14 cellular contexts compared by ENCODE assay signal in the genomic region with DNA sequence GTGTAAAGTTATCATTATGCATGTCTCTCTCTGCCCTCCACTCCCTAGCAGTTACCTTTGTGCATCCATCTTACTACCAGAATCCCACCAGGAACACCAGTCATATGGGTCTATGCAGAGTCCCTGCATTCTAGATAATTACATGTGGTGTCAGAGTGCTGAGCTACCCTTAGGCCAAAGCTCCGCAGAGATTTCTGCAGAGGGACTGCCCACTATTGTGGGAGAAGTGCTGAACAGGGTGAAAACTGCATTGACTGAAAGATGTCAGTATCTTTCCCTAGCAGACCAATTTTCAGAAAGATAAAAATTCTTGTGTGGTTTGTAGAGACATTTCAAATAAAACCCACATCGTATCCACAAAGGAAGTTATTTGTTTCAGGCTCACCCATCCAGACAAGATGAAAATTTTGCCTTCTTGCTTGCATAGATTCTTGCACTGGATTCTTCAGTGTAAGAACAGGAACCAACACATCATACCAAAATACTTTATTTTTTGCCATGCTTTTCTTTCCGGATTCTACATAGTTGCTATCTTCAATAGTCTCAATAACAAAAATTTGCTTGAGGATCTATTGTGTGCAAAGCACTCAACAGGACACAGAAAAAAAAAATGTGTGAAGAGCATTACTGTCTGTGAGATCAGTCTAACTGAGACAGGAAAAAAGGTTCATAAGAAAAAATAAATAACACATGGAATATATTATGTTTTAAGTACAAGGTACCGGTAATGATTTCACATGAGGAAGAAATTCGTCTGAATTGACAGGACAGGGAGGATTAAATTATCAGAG. TPM values are rescaled to one million over a fixed set of nuclear protein-coding genes. Genes with fewer than 3 reads are reported as not detected.
DNase-seq lines count a peak whose midpoint lies in the region; ATAC-seq and TF ChIP-seq lines count a peak whose summit lies in the region.
"Had no signal": no experiment of that assay in that cellular context is flagged by ENCODE, and none has a peak within 500 bp of the region (broad histone marks: within the 10 kb centered on the region; RNA-seq: fewer than 3 reads in every experiment).

No MANE protein-coding gene starts in this region.

- POLR2A ChIA-PET in CD8-positive, alpha-beta T cell (lab: Charles Lee): interaction anchor here (1.0 kb wide), 1 partner anchor 9 kb away, joined by 3 read pairs; no protein-coding TSS in a partner anchor
- POLR2A ChIA-PET in IMR-90 (lab: Charles Lee; ENCODE audit: unreplicated experiment): interaction anchor here (1.4 kb wide), 1 partner anchor 19 kb away, joined by 5 read pairs; no protein-coding TSS in a partner anchor
- POLR2A ChIA-PET in naive thymus-derived CD8-positive, alpha-beta T cell (lab: Charles Lee): no interaction called here

- H3K23ac ChIP-seq in IMR-90 (ENCODE audit: low read depth, low read length) (peak overlapping the region; percentile 72), mesendoderm (ENCODE audit: low read length) (no peak overlapping the region)

- H2AFZ ChIP-seq in IMR-90 (replicated peaks; ENCODE audit: low read length, poor library complexity): no peak overlapping the region

- peak overlapping the region; percentile 97 for H2BK120ac ChIP-seq in IMR-90 (ENCODE audit: low read depth, low read length)
- no peak overlapping the region for H2BK120ac ChIP-seq in mesendoderm (ENCODE audit: low read depth, low read length)

- peak overlapping the region; percentile 12; the same call in 1 of the 2 replicates for H3K4me2 ChIP-seq in IMR-90 (ENCODE audit: low read depth, low read length)
- no peak overlapping the region for H3K4me2 ChIP-seq in mesendoderm (ENCODE audit: low read length)

- peak overlapping the region; percentile 98 for H4K91ac ChIP-seq in IMR-90 (ENCODE audit: insufficient read depth, low read depth, low read length)

- no peaks in the 10 kb centered on the region for H3K9me3 Mint-ChIP-seq in CD8-positive, alpha-beta T cell
- H3K9me3 Mint-ChIP-seq in activated naive CD8-positive, alpha-beta T cell treated with anti-CD3 and anti-CD28 coated beads, Interleukin-2, amount 50 U/mL, for 24 hours: no peaks in the 10 kb centered on the region
- no peaks in the 10 kb centered on the region for H3K9me3 Mint-ChIP-seq in naive thymus-derived CD8-positive, alpha-beta T cell

- no peak for TF ChIP-seq RAD21 in IMR-90 (IDR thresholded peaks at IDR 0.05; ENCODE audit: low read length)

- H3K18ac ChIP-seq in IMR-90 (ENCODE audit: low read depth, low read length): peak overlapping the region; percentile 100
- H3K18ac ChIP-seq in mesendoderm (ENCODE audit: low read length): no peak overlapping the region

- no CpG with 5 or more reads among the region's 5 CpGs for WGBS in IMR-90 (ENCODE audit: extremely low coverage in 2 of 2, insufficient read length in 1 of 2), 2 experiments
- WGBS in upper lobe of left lung, 2 donors: 55 to 62% methylated on average over 5 of the region's 5 CpGs
- whole genome bisulfite sequencing in mesendoderm (ENCODE audit: extremely low coverage, insufficient coverage, low lambda C conversion rate): no CpG with 5 or more reads among the region's 5 CpGs

- H3K14ac ChIP-seq in IMR-90 (replicated peaks; ENCODE audit: low read depth, low read length): peak overlapping the region; percentile 93

- H2BK5ac ChIP-seq in IMR-90 (ENCODE audit: low read depth, low read length, poor library complexity, severe bottlenecking): peak overlapping the region; percentile 98
- H2BK5ac ChIP-seq in mesendoderm (ENCODE audit: low read length): no peak overlapping the region

- H3K79me1 ChIP-seq in IMR-90 (ENCODE audit: low read depth in 1 of 2, low read length in 2 of 2) (no peaks in the 10 kb centered on the region; a peak in 1 of 4 replicates), mesendoderm (ENCODE audit: low read length) (no peaks in the 10 kb centered on the region)

- H3K27me3 ChIP-seq in CD8-positive, alpha-beta T cell (ENCODE audit: insufficient read depth, low read length): no peaks in the 10 kb centered on the region
- H3K27me3 ChIP-seq in IMR-90 (ENCODE audit: control insufficient read depth, insufficient read depth, low read length) (no peaks in the 10 kb centered on the region), upper lobe of left lung (no peaks in the 10 kb centered on the region), mesendoderm (ENCODE audit: insufficient read depth, low read length, poor library complexity) (no peaks in the 10 kb centered on the region)
- H3K27me3 ChIP-seq: adrenal gland, foreskin keratinocyte, tibial nerve had no signal

- TF ChIP-seq POLR2A in IMR-90 (IDR thresholded peaks at IDR 0.05; ENCODE audit: low read depth, low read length): no peak
- TF ChIP-seq POLR2A in upper lobe of left lung (IDR thresholded peaks at IDR 0.05): no peak

- no peak for TF ChIP-seq CTCF in CD8-positive, alpha-beta T cell (IDR thresholded peaks at IDR 0.05)
- TF ChIP-seq CTCF in IMR-90 (conservative IDR thresholded peaks at IDR 0.05; ENCODE audit: low read depth, low read length) (no peak), upper lobe of left lung (IDR thresholded peaks at IDR 0.05) (no peak)

- H3K4me3 Mint-ChIP-seq in CD8-positive, alpha-beta T cell: peak overlapping the region; percentile 32
- no peak overlapping the region for H3K4me3 Mint-ChIP-seq in activated naive CD8-positive, alpha-beta T cell treated with anti-CD3 and anti-CD28 coated beads, Interleukin-2, amount 50 U/mL, for 24 hours
- peak overlapping the region in 6 of 10 donors; percentile 6 to 62 (median 38) for H3K4me3 Mint-ChIP-seq in naive thymus-derived CD8-positive, alpha-beta T cell

- intact Hi-C loops in CD8-positive, alpha-beta T cell (cut with DNase I, micrococcal nuclease): no loop called here
- intact Hi-C loops in IMR-90 (cut with micrococcal nuclease): loop anchor here (1.0 kb wide), 1 partner anchor 19 kb away; no protein-coding TSS in a partner anchor

- peak overlapping the region; percentile 97 for H2BK20ac ChIP-seq in IMR-90 (ENCODE audit: low read depth, low read length)

- no peaks in the 10 kb centered on the region for H3K36me3 Mint-ChIP-seq in CD8-positive, alpha-beta T cell
- H3K36me3 Mint-ChIP-seq in activated naive CD8-positive, alpha-beta T cell treated with anti-CD3 and anti-CD28 coated beads, Interleukin-2, amount 50 U/mL, for 24 hours (ENCODE audit: low read depth): no peaks in the 10 kb centered on the region
- no peaks in the 10 kb centered on the region for H3K36me3 Mint-ChIP-seq in naive thymus-derived CD8-positive, alpha-beta T cell

- TF ChIP-seq EP300 in upper lobe of left lung (IDR thresholded peaks at IDR 0.05): no peak

- peaks cover 19% of the 10 kb centered on the region for H3K9me1 ChIP-seq in IMR-90 (ENCODE audit: insufficient read depth, low read length)

- CTCF ChIA-PET in CD8-positive, alpha-beta T cell (lab: Charles Lee): no interaction called here
- CTCF ChIA-PET in IMR-90 (lab: Yijun Ruan, JAX): no interaction called here

- H3K79me2 ChIP-seq in mesendoderm (ENCODE audit: control insufficient read depth, insufficient read depth, low read length): no peaks in the 10 kb centered on the region

- H2AK5ac ChIP-seq in IMR-90 (ENCODE audit: low read depth, low read length) (peak overlapping the region; percentile 77), mesendoderm (ENCODE audit: low read length) (no peak overlapping the region)

- H4K20me1 ChIP-seq in IMR-90 (ENCODE audit: insufficient read depth, low read length): no peaks in the 10 kb centered on the region

- in situ Hi-C loops in IMR-90 (cut with MboI; ENCODE audit: low sequenced_read_pairs): no loop called here

- H3K9ac ChIP-seq in IMR-90 (ENCODE audit: low read depth, low read length) (peak overlapping the region; percentile 56; the same call in 1 of the 2 replicates), mesendoderm (ENCODE audit: low read length) (no peak overlapping the region)

- H4K8ac ChIP-seq in IMR-90 (ENCODE audit: low read depth in 2 of 2, low read length in 2 of 2) (peak overlapping the region; percentile 92 to 94), mesendoderm (ENCODE audit: low read depth, low read length) (no peak overlapping the region)

- no peak for ATAC-seq in CD8-positive, alpha-beta T cell
- ATAC-seq in IMR-90 (ENCODE audit: low read depth): no peak
- no peak for ATAC-seq in activated naive CD8-positive, alpha-beta T cell treated with anti-CD3 and anti-CD28 coated beads, Interleukin-2, amount 50 U/mL, for 24 hours
- peak; percentile 17 to 26 for ATAC-seq in naive thymus-derived CD8-positive, alpha-beta T cell
- ATAC-seq in upper lobe of left lung (ENCODE audit: low FRiP score in 2 of 2): no peak
- no peak for ATAC-seq in HG03520 (IDR thresholded peaks at IDR 0.05; ENCODE audit: unreplicated experiment)
- ATAC-seq: foreskin keratinocyte had no signal

- DNase-seq in CD8-positive, alpha-beta T cell: peak in 1 of 7 experiments; percentile 14
- DNase-seq in IMR-90 (no peak), upper lobe of left lung (no peak), NCI-H2081 (lab: John Stamatoyannopoulos, UW) (no peak), mesendoderm (no peak)
- peak; percentile 9 for DNase-seq in activated naive CD8-positive, alpha-beta T cell treated with anti-CD3 and anti-CD28 coated beads, Interleukin-2, amount 50 U/mL, for 24 hours
- DNase-seq in naive thymus-derived CD8-positive, alpha-beta T cell: peak in 1 of 10 donors; percentile 29
- DNase-seq: activated CD4-positive, alpha-beta T cell treated with anti-CD3 and anti-CD28 coated beads for 4 hours; adrenal gland; foreskin keratinocyte; KG1; NCI-H2029 had no signal

- H2AK9ac ChIP-seq in IMR-90 (replicated peaks; ENCODE audit: low read depth, low read length, poor library complexity): peak overlapping the region; percentile 47

- H4K5ac ChIP-seq in IMR-90 (ENCODE audit: low read depth, low read length): peak overlapping the region; percentile 98
- H4K5ac ChIP-seq in mesendoderm (ENCODE audit: low read length): no peak overlapping the region

- H3K27ac ChIP-seq in CD8-positive, alpha-beta T cell (ENCODE audit: low read depth, low read length): no peak overlapping the region
- H3K27ac ChIP-seq in IMR-90 (ENCODE audit: insufficient read depth, low read length) (peak overlapping the region; percentile 98), upper lobe of left lung (peak overlapping the region in 1 of 4 donors; percentile 26), mesendoderm (ENCODE audit: low read depth, low read length) (no peak overlapping the region)
- H3K27ac ChIP-seq: adrenal gland, foreskin keratinocyte, tibial nerve had no signal

- H3K27me3 Mint-ChIP-seq in CD8-positive, alpha-beta T cell (ENCODE audit: low read depth): peaks cover 3% of the 10 kb centered on the region
- peaks cover 14% of the 10 kb centered on the region for H3K27me3 Mint-ChIP-seq in activated naive CD8-positive, alpha-beta T cell treated with anti-CD3 and anti-CD28 coated beads, Interleukin-2, amount 50 U/mL, for 24 hours
- H3K27me3 Mint-ChIP-seq in naive thymus-derived CD8-positive, alpha-beta T cell: peaks cover 0 to 8% (median 2%) of the 10 kb centered on the region in 5 donors

- peaks cover 56% of the 10 kb centered on the region for H3K4me1 Mint-ChIP-seq in CD8-positive, alpha-beta T cell (ENCODE audit: low read depth)
- H3K4me1 Mint-ChIP-seq in activated naive CD8-positive, alpha-beta T cell treated with anti-CD3 and anti-CD28 coated beads, Interleukin-2, amount 50 U/mL, for 24 hours: peaks cover 64% of the 10 kb centered on the region
- peaks cover 11 to 66% (median 39%) of the 10 kb centered on the region in 4 donors for H3K4me1 Mint-ChIP-seq in naive thymus-derived CD8-positive, alpha-beta T cell

- H3K56ac ChIP-seq in IMR-90 (ENCODE audit: extremely low read depth, insufficient read depth, low read length): peak overlapping the region; percentile 95
- H3K56ac ChIP-seq in mesendoderm (ENCODE audit: low read length): no peak overlapping the region

- H3K9me3 ChIP-seq in CD8-positive, alpha-beta T cell (ENCODE audit: low read length): no peaks in the 10 kb centered on the region
- no peaks in the 10 kb centered on the region for H3K9me3 ChIP-seq in IMR-90 (ENCODE audit: control insufficient read depth, insufficient read depth, low read length)
- H3K9me3 ChIP-seq in upper lobe of left lung: no peaks in the 10 kb centered on the region
- H3K9me3 ChIP-seq: adrenal gland, tibial nerve had no signal

- no peak overlapping the region for H3K4me3 ChIP-seq in CD8-positive, alpha-beta T cell (ENCODE audit: low read depth, low read length)
- no peak overlapping the region for H3K4me3 ChIP-seq in IMR-90 (ENCODE audit: insufficient read depth, low read depth, low read length)
- no peak overlapping the region for H3K4me3 ChIP-seq in upper lobe of left lung
- no peak overlapping the region for H3K4me3 ChIP-seq in mesendoderm (ENCODE audit: low read length)
- H3K4me3 ChIP-seq: adrenal gland, tibial nerve had no signal

- dilution Hi-C loops in IMR-90 (cut with HindIII; ENCODE audit: low sequenced_read_pairs, unreplicated experiment): no loop called here

- H3K4me1 ChIP-seq in CD8-positive, alpha-beta T cell (ENCODE audit: insufficient read depth, low read length): peaks cover 24% of the 10 kb centered on the region
- H3K4me1 ChIP-seq in IMR-90 (ENCODE audit: control insufficient read depth, insufficient read depth, low read length) (peaks cover 30% of the 10 kb centered on the region), upper lobe of left lung (peaks cover 13 to 25% (median 17%) of the 10 kb centered on the region in 4 donors), mesendoderm (ENCODE audit: control insufficient read depth, low read depth, low read length) (no peaks in the 10 kb centered on the region)

- peak overlapping the region; percentile 96 for H3K4ac ChIP-seq in IMR-90 (ENCODE audit: low read depth, low read length)
- H3K4ac ChIP-seq in mesendoderm (ENCODE audit: low read depth, low read length): no peak overlapping the region

- no TSS peak for BruUV-seq in IMR-90 (replicated peaks; lab: Mats Ljungman, UMichigan)

- H2BK15ac ChIP-seq in IMR-90 (ENCODE audit: low read depth, low read length) (peak overlapping the region; percentile 95), mesendoderm (replicated peaks; ENCODE audit: low read depth) (no peak overlapping the region)

- no peaks in the 10 kb centered on the region for H3K36me3 ChIP-seq in CD8-positive, alpha-beta T cell (ENCODE audit: insufficient read depth, low read length)
- H3K36me3 ChIP-seq in IMR-90 (ENCODE audit: control insufficient read depth, insufficient read depth, low read length) (no peaks in the 10 kb centered on the region), upper lobe of left lung (no peaks in the 10 kb centered on the region), mesendoderm (ENCODE audit: control insufficient read depth, insufficient read depth, low read length) (no peaks in the 10 kb centered on the region)
- H3K36me3 ChIP-seq: adrenal gland, tibial nerve had no signal

- H3K27ac Mint-ChIP-seq in CD8-positive, alpha-beta T cell: peak overlapping the region; percentile 60
- H3K27ac Mint-ChIP-seq in activated naive CD8-positive, alpha-beta T cell treated with anti-CD3 and anti-CD28 coated beads, Interleukin-2, amount 50 U/mL, for 24 hours: peak overlapping the region; percentile 0
- H3K27ac Mint-ChIP-seq in naive thymus-derived CD8-positive, alpha-beta T cell: peak overlapping the region in 7 of 10 donors; percentile 7 to 71 (median 36)

RNA-seq across cellular contexts. Expression of a gene that starts 32.0 kb away (rescaled TPM):
- not detected for total RNA-seq in CD8-positive, alpha-beta T cell
- total RNA-seq in IMR-90 (2012; rRNA removed) (387 and 406 TPM in 2 replicates), upper lobe of left lung (100 to 1,000 TPM in 2 of 6 donors, 10 to 100 TPM in 3, 1 to 10 TPM in 1; 2.1 to 354 (median 20.7) TPM)
- polyA plus RNA-seq in IMR-90 (2012; rRNA removed): 356 and 418 TPM in 2 replicates
- 155 and 190 TPM in 2 replicates for polyA plus RNA-seq in IMR-90 (2012; cell fraction: cytosol; rRNA removed)
- polyA plus RNA-seq in IMR-90 (2012; cell fraction: nucleus; rRNA removed; ENCODE audit: low replicate concordance): 44.6 and 106 TPM in 2 replicates
- total RNA-seq in naive thymus-derived CD8-positive, alpha-beta T cell: not detected
- under 1 TPM in 2 of 3 donors, not detected in 1; 0.04 to 0.09 TPM for polyA plus RNA-seq in naive thymus-derived CD8-positive, alpha-beta T cell
- polyA plus RNA-seq in mesendoderm (2013, experiment 1 of 2): 4.3 TPM
- 5.2 TPM for polyA plus RNA-seq in mesendoderm (2013, experiment 2 of 2)

Comparison
In these comparisons a context has a peak if more than half of its experiments do, and no peak if none do; other contexts are left out.
1. ATAC-seq: peak in naive thymus-derived CD8-positive, alpha-beta T cell (2 of 2); none in CD8-positive, alpha-beta T cell (single experiment), IMR-90 (single experiment), activated naive CD8-positive, alpha-beta T cell treated with anti-CD3 and anti-CD28 coated beads, Interleukin-2, amount 50 U/mL, for 24 hours (single experiment), upper lobe of left lung (0 of 2) and HG03520 (single experiment).
2. H3K27ac Mint-ChIP-seq: peak in every context shown above with its lines; median percentile 60 in CD8-positive, alpha-beta T cell; 36 in naive thymus-derived CD8-positive, alpha-beta T cell; 0 in activated naive CD8-positive, alpha-beta T cell treated with anti-CD3 and anti-CD28 coated beads, Interleukin-2, amount 50 U/mL, for 24 hours.